Comparison of ENCODE assay signal across 18 cellular contexts in genomic region chr14:28157887-28158791, GRCh38.
DNase-seq lines count a peak whose midpoint lies in the region; ATAC-seq, FAIRE-seq and TF ChIP-seq lines count a peak whose summit lies in the region.
"Had no signal": no experiment of that assay in that cellular context is flagged by ENCODE, and none has a peak within 500 bp of the region (broad histone marks: within the 10 kb centered on the region; RNA-seq: fewer than 3 reads in every experiment).

No MANE protein-coding gene starts in this region.

- DNase-seq in Right ventricle myocardium inferior (ENCODE audit: missing footprints) (peak; percentile 53), heart left ventricle (no peak), SK-MEL-5 (ENCODE audit: low read depth, low spot score) (peak; percentile 10), HepG2 (ENCODE audit: low spot score) (no peak), NOMO-1 treated with dmso at 0.1 percent for 144 hours (lab: John Stamatoyannopoulos, UW; ENCODE audit: unreplicated experiment) (no peak)
- DNase-seq: 8988T; CD8-positive, alpha-beta memory T cell; DND-41; GF-D8; IMR-90; NCI-H1048; NCI-H146; NCI-H69; SIG-M5 had no signal

- H3K4me3 ChIP-seq in heart left ventricle, result no peak overlapping the region
- no peak overlapping the region for H3K4me3 ChIP-seq in HepG2 (replicated peaks in 1 of 3; ENCODE audit: insufficient read depth in 1 of 3, low read depth in 2 of 3, low read length in 3 of 3)
- H3K4me3 ChIP-seq: BLaER1 had no signal

- BruUV-seq in HepG2 (replicated peaks; lab: Mats Ljungman, UMichigan), result no TSS peak

- no peaks in the 10 kb centered on the region for H3K4me1 ChIP-seq in heart left ventricle
- H3K4me1 ChIP-seq in HepG2 (ENCODE audit: insufficient read depth, low read length), result peaks cover 6% of the 10 kb centered on the region; the same call in 1 of the 2 replicates
- H3K4me1 ChIP-seq: BLaER1 had no signal

- no peaks in the 10 kb centered on the region for H3K36me3 ChIP-seq in heart left ventricle
- H3K36me3 ChIP-seq in HepG2 (replicated peaks in 1 of 2; ENCODE audit: control insufficient read depth in 1 of 2, insufficient read depth in 2 of 2, low read length in 2 of 2), result no peaks in the 10 kb centered on the region
- H3K36me3 ChIP-seq: BLaER1 had no signal

- H3K4me2 ChIP-seq in HepG2 (ENCODE audit: low read depth, low read length), result no peak overlapping the region
- H3K4me2 ChIP-seq: BLaER1 had no signal

- TF ChIP-seq RAD21 in HepG2 (CRISPR knock-in tag; IDR thresholded peaks at IDR 0.05), result no peak

- CTCF ChIA-PET in HepG2 (lab: Yijun Ruan, JAX; ENCODE audit: low intra/inter-chr PET ratio, low total read pairs), result no interaction called here

- H2AFZ ChIP-seq in HepG2 (ENCODE audit: low read length), result no peak overlapping the region

- H3K79me2 ChIP-seq in HepG2 (ENCODE audit: insufficient read depth, low read length), result no peaks in the 10 kb centered on the region

- H3K27me3 ChIP-seq in heart left ventricle, result no peaks in the 10 kb centered on the region
- H3K27me3 ChIP-seq in HepG2 (ENCODE audit: control insufficient read depth in 1 of 2, insufficient read depth in 2 of 2, low read length in 2 of 2), result no peaks in the 10 kb centered on the region
- H3K27me3 ChIP-seq: BLaER1 had no signal

- ATAC-seq in Right ventricle myocardium inferior, result no peak
- ATAC-seq in heart left ventricle, result no peak
- peak; percentile 78 for ATAC-seq in HepG2
- no peak for ATAC-seq in HG02870 (IDR thresholded peaks at IDR 0.05; ENCODE audit: unreplicated experiment)
- no peak for ATAC-seq in HG03460 (IDR thresholded peaks at IDR 0.05; ENCODE audit: unreplicated experiment)
- ATAC-seq in GM19324 (IDR thresholded peaks at IDR 0.05; ENCODE audit: low FRiP score, unreplicated experiment), result no peak

- in situ Hi-C loops in SK-MEL-5 (cut with HindIII; ENCODE audit: low pct_unique_long_range_greater_than_20kb, low sequenced_read_pairs) (no loop called here), HepG2 (cut with HindIII; ENCODE audit: extremely low pct_ligation_motif_present, low pct_unique_long_range_greater_than_20kb) (no loop called here)

- H4K20me1 ChIP-seq in HepG2 (ENCODE audit: insufficient read depth, low read length), result no peaks in the 10 kb centered on the region
- H4K20me1 ChIP-seq: BLaER1 had no signal

- H3K27ac ChIP-seq in heart left ventricle, result no peak overlapping the region
- H3K27ac ChIP-seq in HepG2 (ENCODE audit: extremely low read length, insufficient read depth, low read length), result no peak overlapping the region
- H3K27ac ChIP-seq: BLaER1 had no signal

- 80 to 87% (median 84%) methylated on average over 11 to 26 of the region's 26 CpGs for WGBS in heart left ventricle, 4 donors
- WGBS in HepG2 (ENCODE audit: low lambda C conversion rate), result 30% methylated on average over 21 of the region's 26 CpGs

- no peak for FAIRE-seq in HepG2 (lab: Jason Lieb, UNC)

- TF ChIP-seq POLR2A in heart left ventricle (IDR thresholded peaks at IDR 0.05), result no peak
- no peak for TF ChIP-seq POLR2A in HepG2 (IDR thresholded peaks at IDR 0.05; ENCODE audit: insufficient read depth in 1 of 2, low read depth in 2 of 2, low read length in 2 of 2)

- intact Hi-C loops in Right ventricle myocardium inferior (cut with DNase I) (no loop called here), heart left ventricle (cut with DNase I) (no loop called here), HepG2 (cut with micrococcal nuclease; ENCODE audit: unreplicated experiment) (no loop called here)

- POLR2A ChIA-PET in HepG2 (lab: Yijun Ruan, JAX), result no interaction called here

- TF ChIP-seq EP300 in HepG2 (IDR thresholded peaks at IDR 0.05; ENCODE audit: low read depth in 2 of 2, low read length in 2 of 2) (no peak), HepG2 (CRISPR knock-in tag; IDR thresholded peaks at IDR 0.05; ENCODE audit: borderline replicate concordance) (no peak)

- peaks cover 0 to 4% (median 0%) of the 10 kb centered on the region in 12 donors for H3K9me3 ChIP-seq in heart left ventricle
- H3K9me3 ChIP-seq in HepG2 (ENCODE audit: low read length), result peaks cover 88% of the 10 kb centered on the region

- TF ChIP-seq CTCF in heart left ventricle (IDR thresholded peaks at IDR 0.05) (no peak), HepG2 (CRISPR knock-in tag; IDR thresholded peaks at IDR 0.05) (no peak)

- H3K9ac ChIP-seq in HepG2 (ENCODE audit: insufficient read depth, low read depth, low read length), result no peak overlapping the region
- H3K9ac ChIP-seq: BLaER1 had no signal

TF ChIP-seq in HepG2, 621 proteins besides CTCF, POLR2A, EP300 and RAD21 (continues in another document):
- TF ChIP-seq FOSL2 (CRISPR knock-in tag; IDR thresholded peaks at IDR 0.05), result no peak
- no peak for TF ChIP-seq HOXD1 (CRISPR knock-in tag; IDR thresholded peaks at IDR 0.05)
- no peak for TF ChIP-seq ZNF20 (CRISPR knock-in tag; IDR thresholded peaks at IDR 0.05)
- TF ChIP-seq RFX1 (IDR thresholded peaks at IDR 0.05), result no peak
- no peak for TF ChIP-seq SALL2 (CRISPR knock-in tag; IDR thresholded peaks at IDR 0.05)
- TF ChIP-seq MYC (CRISPR knock-in tag; IDR thresholded peaks at IDR 0.05; ENCODE audit: borderline replicate concordance), result no peak
- TF ChIP-seq PHF20 (CRISPR knock-in tag; IDR thresholded peaks at IDR 0.05), result 0 out of 2 replicates have a peak, but pooled peaks have one; percentile 32
- TF ChIP-seq POLR2AphosphoS5 (IDR thresholded peaks at IDR 0.05; ENCODE audit: low read depth, low read length), result no peak
- no peak for TF ChIP-seq ZNF839 (CRISPR knock-in tag; IDR thresholded peaks at IDR 0.05; ENCODE audit: borderline replicate concordance)
- no peak for TF ChIP-seq CENPT (CRISPR knock-in tag; IDR thresholded peaks at IDR 0.05; ENCODE audit: low read depth)
- no peak for TF ChIP-seq KAT2B (IDR thresholded peaks at IDR 0.05; ENCODE audit: borderline replicate concordance, low read depth, low read length)
- no peak for TF ChIP-seq SUZ12 (IDR thresholded peaks at IDR 0.05; ENCODE audit: low read depth, low read length)
- 0 out of 2 replicates have a peak, but pooled peaks have one; percentile 46 for TF ChIP-seq ZNF747 (CRISPR knock-in tag; IDR thresholded peaks at IDR 0.05; ENCODE audit: borderline replicate concordance)
- TF ChIP-seq SATB2 (CRISPR knock-in tag; IDR thresholded peaks at IDR 0.05), result no peak
- no peak for TF ChIP-seq KDM4B (CRISPR knock-in tag; IDR thresholded peaks at IDR 0.05)
- TF ChIP-seq MTA1 (CRISPR knock-in tag; IDR thresholded peaks at IDR 0.05; ENCODE audit: borderline replicate concordance), result peak; percentile 68; the same call in 1 of the 2 replicates
- no peak for TF ChIP-seq RFXAP (CRISPR knock-in tag; IDR thresholded peaks at IDR 0.05; ENCODE audit: borderline replicate concordance)
- TF ChIP-seq ZNF343 (CRISPR knock-in tag; IDR thresholded peaks at IDR 0.05), result no peak
- no peak for TF ChIP-seq ZNF121 (CRISPR knock-in tag; IDR thresholded peaks at IDR 0.05)
- no peak for TF ChIP-seq SAP130 (CRISPR knock-in tag; IDR thresholded peaks at IDR 0.05; ENCODE audit: low read depth)
- TF ChIP-seq ZFP36L2 (CRISPR knock-in tag; IDR thresholded peaks at IDR 0.05), result no peak
- 0 out of 2 replicates have a peak, but pooled peaks have one; percentile 41 for TF ChIP-seq ZNF788 (CRISPR knock-in tag; IDR thresholded peaks at IDR 0.05; ENCODE audit: borderline replicate concordance)
- no peak for TF ChIP-seq ZKSCAN1 (IDR thresholded peaks at IDR 0.05; ENCODE audit: low read length)
- no peak for TF ChIP-seq HIVEP1 (CRISPR knock-in tag; IDR thresholded peaks at IDR 0.05)
- TF ChIP-seq ZNF543 (CRISPR knock-in tag; IDR thresholded peaks at IDR 0.05), result no peak
- no peak for TF ChIP-seq ZSCAN20 (CRISPR knock-in tag; IDR thresholded peaks at IDR 0.05; ENCODE audit: borderline replicate concordance)
- TF ChIP-seq ZMAT5 (CRISPR knock-in tag; IDR thresholded peaks at IDR 0.05; ENCODE audit: borderline replicate concordance, low read depth), result no peak
- TF ChIP-seq MAZ (IDR thresholded peaks at IDR 0.05; ENCODE audit: borderline replicate concordance, low read depth, low read length), result no peak
- TF ChIP-seq MAZ (CRISPR knock-in tag; IDR thresholded peaks at IDR 0.05; ENCODE audit: low read depth), result 0 out of 2 replicates have a peak, but pooled peaks have one; percentile 34
- TF ChIP-seq PRMT3 (CRISPR knock-in tag; IDR thresholded peaks at IDR 0.05; ENCODE audit: borderline replicate concordance, low read depth), result no peak
- 0 out of 2 replicates have a peak, but pooled peaks have one; percentile 1 for TF ChIP-seq ZNF512 (CRISPR knock-in tag; IDR thresholded peaks at IDR 0.05)
- no peak for TF ChIP-seq RBAK (CRISPR knock-in tag; IDR thresholded peaks at IDR 0.05)
- TF ChIP-seq FOXC1 (CRISPR knock-in tag; IDR thresholded peaks at IDR 0.05; ENCODE audit: borderline replicate concordance), result no peak
- TF ChIP-seq BATF2 (CRISPR knock-in tag; IDR thresholded peaks at IDR 0.05), result no peak
- no peak for TF ChIP-seq CHD2 (IDR thresholded peaks at IDR 0.05; ENCODE audit: low read depth, low read length)

Comparison
In these comparisons a context has a peak if more than half of its experiments do, and no peak if none do; other contexts are left out.
1. DNase-seq: peak in Right ventricle myocardium inferior (single experiment) and SK-MEL-5 (single experiment); none in heart left ventricle (0 of 5), HepG2 (single experiment) and NOMO-1 treated with dmso at 0.1 percent for 144 hours (single experiment).